17 cellular contexts compared by ENCODE assay signal in genomic region chr16:66416981-66417700, GRCh38. TPM values are rescaled to one million over a fixed set of nuclear protein-coding genes. Genes with fewer than 3 reads are reported as not detected.
A peak's percentile ranks its signal among the peaks of the same experiment; 100 is the strongest.
DNase-seq lines count a peak whose midpoint lies in the region; ATAC-seq, FAIRE-seq and TF ChIP-seq lines count a peak whose summit lies in the region.
"Had no signal": no experiment of that assay in that cellular context is flagged by ENCODE, and none has a peak within 500 bp of the region (broad histone marks: within the 10 kb centered on the region; RNA-seq: fewer than 3 reads in every experiment).

No MANE protein-coding gene starts in this region.

- dilution Hi-C loops in keratinocyte (cut with MboI; ENCODE audit: extremely low pct_ligation_motif_present, low sequenced_read_pairs): no loop called here

- H3K9me3 ChIP-seq in astrocyte (ENCODE audit: insufficient read depth, low read depth, low read length): peaks cover 3% of the 10 kb centered on the region
- no peaks in the 10 kb centered on the region for H3K9me3 ChIP-seq in keratinocyte (ENCODE audit: control insufficient read depth, low read depth, low read length)
- no peaks in the 10 kb centered on the region for H3K9me3 ChIP-seq in right cardiac atrium (ENCODE audit: control insufficient read depth, low read length)
- H3K9me3 ChIP-seq: vagina had no signal

- H3K79me2 ChIP-seq in astrocyte (ENCODE audit: insufficient read depth, low read length) (no peaks in the 10 kb centered on the region), keratinocyte (ENCODE audit: control insufficient read depth, insufficient read depth, low read length) (no peaks in the 10 kb centered on the region)

- intact Hi-C loops in right cardiac atrium (cut with DNase I) (no loop called here), Calu3 (cut with micrococcal nuclease; ENCODE audit: unreplicated experiment) (no loop called here)

- no peaks in the 10 kb centered on the region for H3K4me1 ChIP-seq in astrocyte (ENCODE audit: insufficient read depth, low read length)
- peaks cover 11% of the 10 kb centered on the region for H3K4me1 ChIP-seq in keratinocyte (ENCODE audit: control insufficient read depth, extremely low read depth, insufficient read depth, low read length)
- H3K4me1 ChIP-seq in right cardiac atrium (ENCODE audit: control insufficient read depth, insufficient read depth, low read length): no peaks in the 10 kb centered on the region
- H3K4me1 ChIP-seq: stomach, vagina had no signal

- no peak overlapping the region for H2AFZ ChIP-seq in astrocyte (ENCODE audit: low read depth, low read length)
- H2AFZ ChIP-seq in keratinocyte (ENCODE audit: control insufficient read depth, low read length): no peak overlapping the region

- H3K27me3 ChIP-seq in astrocyte (ENCODE audit: insufficient read depth, low read length) (no peaks in the 10 kb centered on the region), keratinocyte (ENCODE audit: control insufficient read depth, extremely low read depth, insufficient read depth, low read length) (no peaks in the 10 kb centered on the region), right cardiac atrium (ENCODE audit: control insufficient read depth, insufficient read depth) (no peaks in the 10 kb centered on the region)
- H3K27me3 ChIP-seq: vagina had no signal

- H3K4me3 ChIP-seq in astrocyte (ENCODE audit: insufficient read depth, low read depth, low read length): no peak overlapping the region
- no peak overlapping the region for H3K4me3 ChIP-seq in keratinocyte (ENCODE audit: control insufficient read depth in 2 of 3, extremely low read depth in 1 of 3, insufficient read depth in 2 of 3, low read depth in 1 of 3, low read length in 3 of 3)
- H3K4me3 ChIP-seq in right cardiac atrium (ENCODE audit: low read length): no peak overlapping the region
- H3K4me3 ChIP-seq: stomach, vagina had no signal

- H3K27ac ChIP-seq in astrocyte (ENCODE audit: low read depth, low read length) (no peak overlapping the region), keratinocyte (ENCODE audit: control insufficient read depth, insufficient read depth, low read length) (no peak overlapping the region), right cardiac atrium (ENCODE audit: low read length) (no peak overlapping the region)
- H3K27ac ChIP-seq: RWPE1, stomach, vagina had no signal

- no TSS peak for BruUV-seq in Calu3 (replicated peaks; lab: Mats Ljungman, UMichigan)

- no peaks in the 10 kb centered on the region for H3K36me3 Mint-ChIP-seq in astrocyte (ENCODE audit: low read depth, unreplicated experiment)
- H3K36me3 Mint-ChIP-seq in Calu3 (ENCODE audit: insufficient read depth, unreplicated experiment): no peaks in the 10 kb centered on the region

- H3K4me1 Mint-ChIP-seq in astrocyte (ENCODE audit: low read depth, unreplicated experiment): peaks cover 11% of the 10 kb centered on the region
- H3K4me1 Mint-ChIP-seq in Calu3 (ENCODE audit: low read depth, unreplicated experiment): peaks cover 8% of the 10 kb centered on the region

- ATAC-seq in GM18520 (IDR thresholded peaks at IDR 0.05; ENCODE audit: unreplicated experiment) (no peak), right cardiac atrium (no peak)
- ATAC-seq: naive thymus-derived CD4-positive, alpha-beta T cell had no signal

- CTCF ChIA-PET in Calu3 (lab: Charles Lee): interaction anchor here (0.6 kb wide), 1 partner anchor 19 kb away, joined by 3 read pairs; no protein-coding TSS in a partner anchor

- TF ChIP-seq CTCF in astrocyte (IDR thresholded peaks at IDR 0.05; ENCODE audit: insufficient read depth, low read depth, low read length): no peak
- no peak for TF ChIP-seq CTCF in keratinocyte (optimal IDR thresholded peaks at IDR 0.05 in 1 of 3, IDR thresholded peaks at IDR 0.05 in 1 of 3, conservative IDR thresholded peaks at IDR 0.05 in 1 of 3; ENCODE audit: extremely low read depth in 1 of 3, insufficient read depth in 2 of 3, low read length in 3 of 3)
- no peak for TF ChIP-seq CTCF in GM10266 (IDR thresholded peaks at IDR 0.05; ENCODE audit: control insufficient read depth, insufficient read depth, low read depth, missing control alignments)
- no peak for TF ChIP-seq CTCF in Calu3 (IDR thresholded peaks at IDR 0.05; ENCODE audit: unreplicated experiment)

- H4K20me1 ChIP-seq in astrocyte (ENCODE audit: insufficient read depth, low read length): no peaks in the 10 kb centered on the region
- no peaks in the 10 kb centered on the region for H4K20me1 ChIP-seq in keratinocyte (ENCODE audit: control insufficient read depth, extremely low read depth, insufficient read depth, low read length)

- no peak overlapping the region for H3K4me3 Mint-ChIP-seq in astrocyte (ENCODE audit: unreplicated experiment)
- no peak overlapping the region for H3K4me3 Mint-ChIP-seq in Calu3 (ENCODE audit: low read depth, unreplicated experiment)

- H3K27me3 Mint-ChIP-seq in astrocyte (ENCODE audit: low read depth, unreplicated experiment) (peaks cover 11% of the 10 kb centered on the region), Calu3 (ENCODE audit: unreplicated experiment) (no peaks in the 10 kb centered on the region)

- WGBS in right cardiac atrium: 86% methylated on average over 7 of the region's 7 CpGs

- FAIRE-seq in astrocyte (lab: Jason Lieb, UNC) (peak; percentile 65), keratinocyte (lab: Jason Lieb, UNC) (peak; percentile 58)

- DNase-seq in CD1c-positive myeloid dendritic cell (ENCODE audit: extremely low spot score) (peak; percentile 70), HS-5 (ENCODE audit: low read depth) (peak; percentile 88), astrocyte (ENCODE audit: low read depth) (no peak), keratinocyte (ENCODE audit: low read depth, low spot score) (peak; percentile 62), GM10266 (ENCODE audit: extremely low spot score) (no peak), right cardiac atrium (no peak), Calu3 (no peak)
- DNase-seq: foreskin melanocyte; Kasumi-1; naive thymus-derived CD4-positive, alpha-beta T cell; NCI-H2029 treated with DMSO at 0.1 percent for 48 hours; stomach had no signal

- H3K36me3 ChIP-seq in astrocyte (ENCODE audit: insufficient read depth, low read length) (no peaks in the 10 kb centered on the region), keratinocyte (ENCODE audit: control insufficient read depth in 2 of 2, extremely low read depth in 1 of 2, insufficient read depth in 2 of 2, low read length in 2 of 2) (no peaks in the 10 kb centered on the region)
- H3K36me3 ChIP-seq: stomach, vagina had no signal

- no peak overlapping the region for H3K27ac Mint-ChIP-seq in astrocyte (ENCODE audit: unreplicated experiment)
- H3K27ac Mint-ChIP-seq in Calu3 (ENCODE audit: unreplicated experiment): no peak overlapping the region
- H3K27ac Mint-ChIP-seq: progenitor cell of endocrine pancreas had no signal

- no peaks in the 10 kb centered on the region for H3K9me1 ChIP-seq in keratinocyte (ENCODE audit: control insufficient read depth, extremely low read depth, insufficient read depth, low read length)

- H3K4me2 ChIP-seq in astrocyte (ENCODE audit: low read length) (peak overlapping the region; percentile 19), keratinocyte (ENCODE audit: control insufficient read depth, extremely low read depth, insufficient read depth, low read depth, low read length) (no peak overlapping the region)

- H3K9me3 Mint-ChIP-seq in astrocyte (ENCODE audit: unreplicated experiment): peaks cover 19% of the 10 kb centered on the region
- H3K9me3 Mint-ChIP-seq in Calu3 (ENCODE audit: low read depth, unreplicated experiment): peaks cover 11% of the 10 kb centered on the region

- H3K9ac ChIP-seq in astrocyte (ENCODE audit: low read length) (no peak overlapping the region), keratinocyte (ENCODE audit: control insufficient read depth, extremely low read depth, insufficient read depth, low read length) (no peak overlapping the region)

RNA-seq across cellular contexts. Expression of gene BEAN1, which starts 10.0 kb away (rescaled TPM):
- 1.2 and 2.1 TPM in 2 replicates for total RNA-seq in astrocyte
- 0.07 to 0.82 TPM (median 0.24 TPM) in 3 replicates for polyA plus RNA-seq in keratinocyte
- polyA plus RNA-seq in keratinocyte (2011; ENCODE audit: low read depth): 0.27 TPM
- polyA plus RNA-seq in keratinocyte (2011; cell fraction: cytosol; rRNA removed): 0.13 and 0.51 TPM in 2 replicates
- 0.75 and 1.0 TPM in 2 replicates for polyA plus RNA-seq in keratinocyte (2011; cell fraction: nucleus; rRNA removed)
- 0.15 and 1.7 TPM in 2 replicates for polyA plus RNA-seq in keratinocyte (2012; ENCODE audit: low replicate concordance)
- polyA minus RNA-seq in keratinocyte: 0.13 to 0.29 TPM (median 0.26 TPM) in 3 replicates
- not detected for polyA minus RNA-seq in keratinocyte (2011; cell fraction: cytosol; rRNA and poly(A)+ RNA removed)
- 0.32 TPM in 1 of 2 replicates, not detected in the other for polyA minus RNA-seq in keratinocyte (2011; cell fraction: nucleus; rRNA and poly(A)+ RNA removed)
- 1 to 10 TPM in 3 of 4 donors, under 1 TPM in 1; 0.79 to 1.5 (median 1.2) TPM for total RNA-seq in right cardiac atrium
- polyA plus RNA-seq in right cardiac atrium: 0.41 TPM
- total RNA-seq in Calu3 (2022): 1.7 and 3.1 TPM in 2 replicates
- total RNA-seq: naive thymus-derived CD4-positive, alpha-beta T cell; progenitor cell of endocrine pancreas; T-helper 1 cell treated with Interleukin-12 subunit alpha and Interleukin-12 subunit beta and Interleukin-4 antibody, amounts not matched to agents 30 ng/mL and 1 ng/mL, for 36 hours; vagina had no signal
- polyA plus RNA-seq: naive thymus-derived CD4-positive, alpha-beta T cell had no signal

RNA-seq across cellular contexts. Expression of gene CDH5, which starts 50.6 kb away (rescaled TPM):
- total RNA-seq in astrocyte (0.30 TPM in 1 of 2 replicates, not detected in the other), right cardiac atrium (10 to 100 TPM; 22.9 to 47.0 (median 40.9) TPM), Calu3 (2022) (not detected in 2 replicates)
- polyA plus RNA-seq in keratinocyte (0.02 to 0.05 TPM in 2 of 3 replicates, not detected in the other), right cardiac atrium (32.8 TPM)
- polyA plus RNA-seq in keratinocyte (2011; ENCODE audit: low read depth): 0.85 TPM
- polyA plus RNA-seq in keratinocyte (2011; cell fraction: cytosol; rRNA removed): 0.01 TPM in 1 of 2 replicates, not detected in the other
- 0.06 and 0.12 TPM in 2 replicates for polyA plus RNA-seq in keratinocyte (2011; cell fraction: nucleus; rRNA removed)
- polyA plus RNA-seq in keratinocyte (2012; ENCODE audit: low replicate concordance): 0.06 TPM in 1 of 2 replicates, not detected in the other
- polyA minus RNA-seq in keratinocyte: not detected in 3 replicates
- not detected for polyA minus RNA-seq in keratinocyte (2011; cell fraction: cytosol; rRNA and poly(A)+ RNA removed)
- not detected in 2 replicates for polyA minus RNA-seq in keratinocyte (2011; cell fraction: nucleus; rRNA and poly(A)+ RNA removed)
- total RNA-seq: naive thymus-derived CD4-positive, alpha-beta T cell; T-helper 1 cell treated with Interleukin-12 subunit alpha and Interleukin-12 subunit beta and Interleukin-4 antibody, amounts not matched to agents 30 ng/mL and 1 ng/mL, for 36 hours had no signal
- polyA plus RNA-seq: naive thymus-derived CD4-positive, alpha-beta T cell had no signal

Comparison
In these comparisons a context has a peak if more than half of its experiments do, and no peak if none do; other contexts are left out.
1. DNase-seq: peak in CD1c-positive myeloid dendritic cell (single experiment), HS-5 (single experiment) and keratinocyte (single experiment); none in astrocyte (single experiment), GM10266 (single experiment), right cardiac atrium (0 of 3) and Calu3 (single experiment).
2. RNA of gene CDH5, which starts 50.6 kb away (total RNA-seq): 22.9 to 47.0 TPM in right cardiac atrium; 0.30 TPM in astrocyte and not detected in Calu3; every median in the first group is over 10 times any median in the second.